Comparison of ENCODE assay signal across 24 cellular contexts in the genomic region with DNA sequence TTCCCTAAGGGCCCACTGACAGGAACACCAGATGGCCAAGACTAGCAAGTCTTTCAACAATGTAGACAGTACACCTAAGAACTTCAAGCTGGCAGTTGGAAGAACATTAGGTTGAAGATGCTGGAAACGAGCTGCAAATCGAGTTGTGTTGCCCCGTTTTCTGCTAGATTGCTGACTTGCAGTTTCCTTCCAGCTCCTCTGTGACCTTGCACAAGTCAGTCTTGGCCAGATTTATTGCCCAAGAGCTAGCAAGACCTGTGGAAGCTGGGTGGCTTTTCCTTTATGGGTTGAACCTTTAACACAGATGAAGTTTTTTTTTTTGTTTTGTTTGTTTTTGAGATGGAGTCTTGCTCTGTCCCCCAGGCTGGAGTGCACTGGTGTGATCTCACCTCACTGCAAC. TPM values are rescaled to one million over a fixed set of nuclear protein-coding genes. Genes with fewer than 3 reads are reported as not detected.
DNase-seq lines count a peak whose midpoint lies in the region; TF ChIP-seq lines count a peak whose summit lies in the region.
"Had no signal": no experiment of that assay in that cellular context is flagged by ENCODE, and none has a peak within 500 bp of the region (broad histone marks: within the 10 kb centered on the region; RNA-seq: fewer than 3 reads in every experiment).

No MANE protein-coding gene starts in this region.

- H3K4me1 ChIP-seq in adipocyte (ENCODE audit: control insufficient read depth, insufficient read depth, low read length) (peaks cover 19% of the 10 kb centered on the region), SK-N-SH (ENCODE audit: control insufficient read depth in 1 of 2, insufficient read depth in 2 of 2, low read depth in 1 of 2, low read length in 1 of 2) (no peaks in the 10 kb centered on the region; a peak in 1 of 4 replicates)

- no peak overlapping the region for H2AFZ ChIP-seq in SK-N-SH (ENCODE audit: low read depth)
- H2AFZ ChIP-seq: neural progenitor cell had no signal

- H3K4me2 ChIP-seq in SK-N-SH = no peak overlapping the region
- H3K4me2 ChIP-seq: KMS-11, neural progenitor cell, smooth muscle cell had no signal

- no peaks in the 10 kb centered on the region for H3K9me2 ChIP-seq in SK-N-SH

- POLR2A ChIA-PET in HEK293T (lab: Yijun Ruan, JAX) (no interaction called here), SK-N-SH (lab: Yijun Ruan, JAX) (interaction anchor here (0.6 kb wide), 1 partner anchor 56 kb away, joined by 4 read pairs; no protein-coding TSS in a partner anchor)

- H3F3A ChIP-seq in SK-N-SH (replicated peaks; ENCODE audit: insufficient read depth) = peaks cover 11% of the 10 kb centered on the region

- H3K79me2 ChIP-seq in SK-N-SH (ENCODE audit: insufficient read depth) = peaks cover 18% of the 10 kb centered on the region

- TF ChIP-seq RAD21 in SK-N-SH (IDR thresholded peaks at IDR 0.05; ENCODE audit: low read length) = no peak

- H3K27me3 ChIP-seq in adipocyte (replicated peaks; ENCODE audit: control insufficient read depth, insufficient read depth, low read length) (no peaks in the 10 kb centered on the region), SK-N-SH (ENCODE audit: insufficient read depth) (no peaks in the 10 kb centered on the region)
- H3K27me3 ChIP-seq: BLaER1 treated with 17β-estradiol and CSF1 and Interleukin-3, amounts not matched to agents 10 nM and 100 nM; brain microvascular endothelial cell; neural progenitor cell; right atrium auricular region had no signal

- no peaks in the 10 kb centered on the region for H3K9me3 ChIP-seq in adipocyte (ENCODE audit: control insufficient read depth, low read length)
- H3K9me3 ChIP-seq in SK-N-SH = no peaks in the 10 kb centered on the region
- H3K9me3 ChIP-seq: BLaER1 treated with 17β-estradiol and CSF1 and Interleukin-3, amounts not matched to agents 10 nM and 100 nM; right atrium auricular region had no signal

- no peak overlapping the region for H3K4me3 ChIP-seq in NB4 (ENCODE audit: low read depth, low read length)
- no peak overlapping the region for H3K4me3 ChIP-seq in adipocyte (ENCODE audit: low read length)
- no peak overlapping the region for H3K4me3 ChIP-seq in SK-N-SH (ENCODE audit: low read depth in 2 of 2, low read length in 1 of 2)
- H3K4me3 ChIP-seq: BLaER1 treated with 17β-estradiol and CSF1 and Interleukin-3, amounts not matched to agents 10 nM and 100 nM; neural progenitor cell; right atrium auricular region; smooth muscle cell had no signal

- no peak for TF ChIP-seq CTCF in NB4 (IDR thresholded peaks at IDR 0.05; ENCODE audit: low read depth, low read length)
- TF ChIP-seq CTCF in SK-N-SH (IDR thresholded peaks at IDR 0.05) = no peak

- no peak for TF ChIP-seq POLR2A in NB4 (IDR thresholded peaks at IDR 0.05; ENCODE audit: extremely low read depth, insufficient read length)

- peak overlapping the region; percentile 15 for H3K9ac ChIP-seq in adipocyte (ENCODE audit: low read length)
- no peak overlapping the region for H3K9ac ChIP-seq in SK-N-SH
- H3K9ac ChIP-seq: KMS-11, neural progenitor cell had no signal

- H4K20me1 ChIP-seq in SK-N-SH (ENCODE audit: insufficient read depth) = peaks cover 15% of the 10 kb centered on the region

- no peak for TF ChIP-seq EP300 in SK-N-SH (IDR thresholded peaks at IDR 0.05; ENCODE audit: borderline replicate concordance in 1 of 2, low read depth in 1 of 2, low read length in 1 of 2)

- CTCF ChIA-PET in HEK293T (lab: Yijun Ruan, JAX) (no interaction called here), SK-N-SH (lab: Yijun Ruan, JAX) (interaction anchor here (1.1 kb wide), 1 partner anchor 64 kb away, joined by 4 read pairs; no protein-coding TSS in a partner anchor)

- DNase-seq in HEK293T (ENCODE audit: extremely low spot score) = no peak
- peak; percentile 41 for DNase-seq in NB4 (ENCODE audit: low read depth)
- no peak for DNase-seq in adipocyte (ENCODE audit: low read depth)
- DNase-seq in left kidney (ENCODE audit: low read depth, low spot score) = peak; percentile 43
- no peak for DNase-seq in epidermal melanocyte (ENCODE audit: insufficient read length, low spot score)
- DNase-seq in SK-N-SH = no peak
- no peak for DNase-seq in hippocampal formation (lab: John Stamatoyannopoulos, UW)
- DNase-seq: activated CD4-positive, alpha-beta T cell treated with anti-CD3 and anti-CD28 coated beads for 36 hours; activated CD8-positive, alpha-beta memory T cell treated with anti-CD3 and anti-CD28 coated beads, Interleukin-2, amount 50 U/mL, for 48 hours; activated CD8-positive, alpha-beta T cell treated with anti-CD3 and anti-CD28 coated beads for 36 hours; activated naive CD4-positive, alpha-beta T cell treated with Interleukin-2 at 50 U/mL for 16 hours; amygdala; brain microvascular endothelial cell; cerebellar nuclear complex; COR-L47; HCEC 1CT; NCI-H446 treated with DMSO at 0.1 percent for 48 hours; NCI-H774; stimulated activated naive CD4-positive, alpha-beta T cell had no signal

- H3K27ac ChIP-seq in SK-N-SH (ENCODE audit: low read depth in 2 of 2, low read length in 1 of 2) = no peak overlapping the region
- H3K27ac ChIP-seq: brain microvascular endothelial cell, KMS-11, neural progenitor cell, right atrium auricular region had no signal

- no peaks in the 10 kb centered on the region for H3K36me3 ChIP-seq in adipocyte (ENCODE audit: control insufficient read depth, insufficient read depth, low read length, severe bottlenecking)
- no peaks in the 10 kb centered on the region for H3K36me3 ChIP-seq in SK-N-SH (replicated peaks in 1 of 2; ENCODE audit: control insufficient read depth in 1 of 2, insufficient read depth in 2 of 2, low read length in 1 of 2)
- H3K36me3 ChIP-seq: brain microvascular endothelial cell, neural progenitor cell, right atrium auricular region had no signal

- WGBS in SK-N-SH (ENCODE audit: low lambda C conversion rate) = 44% methylated on average over 3 of the region's 3 CpGs

TF ChIP-seq in HEK293T, 16 proteins besides CTCF, POLR2A, EP300 and RAD21:
- no peak for TF ChIP-seq L3MBTL2 (conservative IDR thresholded peaks at IDR 0.05)
- TF ChIP-seq, protein P1, sequence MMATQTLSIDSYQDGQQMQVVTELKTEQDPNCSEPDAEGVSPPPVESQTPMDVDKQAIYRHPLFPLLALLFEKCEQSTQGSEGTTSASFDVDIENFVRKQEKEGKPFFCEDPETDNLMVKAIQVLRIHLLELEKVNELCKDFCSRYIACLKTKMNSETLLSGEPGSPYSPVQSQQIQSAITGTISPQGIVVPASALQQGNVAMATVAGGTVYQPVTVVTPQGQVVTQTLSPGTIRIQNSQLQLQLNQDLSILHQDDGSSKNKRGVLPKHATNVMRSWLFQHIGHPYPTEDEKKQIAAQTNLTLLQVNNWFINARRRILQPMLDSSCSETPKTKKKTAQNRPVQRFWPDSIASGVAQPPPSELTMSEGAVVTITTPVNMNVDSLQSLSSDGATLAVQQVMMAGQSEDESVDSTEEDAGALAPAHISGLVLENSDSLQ (IDR thresholded peaks at IDR 0.05) = 0 out of 2 replicates have a peak, but pooled peaks have one; percentile 39
TF ChIP-seq in HEK293T: peak in this region for 1.

TF ChIP-seq in SK-N-SH, 30 proteins besides CTCF, POLR2A, EP300 and RAD21:
- no peak for TF ChIP-seq GABPA (IDR thresholded peaks at IDR 0.05; ENCODE audit: low read depth)
- TF ChIP-seq, protein P2, sequence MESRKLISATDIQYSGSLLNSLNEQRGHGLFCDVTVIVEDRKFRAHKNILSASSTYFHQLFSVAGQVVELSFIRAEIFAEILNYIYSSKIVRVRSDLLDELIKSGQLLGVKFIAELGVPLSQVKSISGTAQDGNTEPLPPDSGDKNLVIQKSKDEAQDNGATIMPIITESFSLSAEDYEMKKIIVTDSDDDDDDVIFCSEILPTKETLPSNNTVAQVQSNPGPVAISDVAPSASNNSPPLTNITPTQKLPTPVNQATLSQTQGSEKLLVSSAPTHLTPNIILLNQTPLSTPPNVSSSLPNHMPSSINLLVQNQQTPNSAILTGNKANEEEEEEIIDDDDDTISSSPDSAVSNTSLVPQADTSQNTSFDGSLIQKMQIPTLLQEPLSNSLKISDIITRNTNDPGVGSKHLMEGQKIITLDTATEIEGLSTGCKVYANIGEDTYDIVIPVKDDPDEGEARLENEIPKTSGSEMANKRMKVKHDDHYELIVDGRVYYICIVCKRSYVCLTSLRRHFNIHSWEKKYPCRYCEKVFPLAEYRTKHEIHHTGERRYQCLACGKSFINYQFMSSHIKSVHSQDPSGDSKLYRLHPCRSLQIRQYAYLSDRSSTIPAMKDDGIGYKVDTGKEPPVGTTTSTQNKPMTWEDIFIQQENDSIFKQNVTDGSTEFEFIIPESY (IDR thresholded peaks at IDR 0.05; ENCODE audit: borderline replicate concordance, low read depth) = no peak

RNA-seq across cellular contexts. Expression of a gene that starts 2.9 kb away (rescaled TPM):
- polyA plus RNA-seq in SK-N-SH (2012; rRNA removed) = 67.4 and 85.5 TPM in 2 replicates
- polyA plus RNA-seq in SK-N-SH (2012; cell fraction: cytosol; rRNA removed) = 52.6 and 56.6 TPM in 2 replicates
- 295 and 305 TPM in 2 replicates for polyA plus RNA-seq in SK-N-SH (2012; cell fraction: nucleus; rRNA removed)

RNA-seq across cellular contexts. Expression of a gene that starts 7.5 kb away (rescaled TPM):
- 10.9 and 12.0 TPM in 2 replicates for polyA plus RNA-seq in SK-N-SH (2012; rRNA removed)
- 6.8 and 9.2 TPM in 2 replicates for polyA plus RNA-seq in SK-N-SH (2012; cell fraction: cytosol; rRNA removed)
- 11.9 and 12.6 TPM in 2 replicates for polyA plus RNA-seq in SK-N-SH (2012; cell fraction: nucleus; rRNA removed)

RNA-seq across cellular contexts. Expression of a gene that starts 33.4 kb away (rescaled TPM):
- polyA plus RNA-seq in SK-N-SH (2012; rRNA removed) = 0.23 and 0.36 TPM in 2 replicates
- polyA plus RNA-seq in SK-N-SH (2012; cell fraction: cytosol; rRNA removed) = 0.06 and 0.09 TPM in 2 replicates
- polyA plus RNA-seq in SK-N-SH (2012; cell fraction: nucleus; rRNA removed) = 2.0 and 2.4 TPM in 2 replicates

Comparison
In these comparisons a context has a peak if more than half of its experiments do, and no peak if none do; other contexts are left out.
1. DNase-seq: peak in NB4 (single experiment) and left kidney (single experiment); none in HEK293T (single experiment), adipocyte (single experiment), epidermal melanocyte (single experiment), SK-N-SH (single experiment) and hippocampal formation (0 of 2).